18 cellular contexts compared by ENCODE assay signal in the genomic region with DNA sequence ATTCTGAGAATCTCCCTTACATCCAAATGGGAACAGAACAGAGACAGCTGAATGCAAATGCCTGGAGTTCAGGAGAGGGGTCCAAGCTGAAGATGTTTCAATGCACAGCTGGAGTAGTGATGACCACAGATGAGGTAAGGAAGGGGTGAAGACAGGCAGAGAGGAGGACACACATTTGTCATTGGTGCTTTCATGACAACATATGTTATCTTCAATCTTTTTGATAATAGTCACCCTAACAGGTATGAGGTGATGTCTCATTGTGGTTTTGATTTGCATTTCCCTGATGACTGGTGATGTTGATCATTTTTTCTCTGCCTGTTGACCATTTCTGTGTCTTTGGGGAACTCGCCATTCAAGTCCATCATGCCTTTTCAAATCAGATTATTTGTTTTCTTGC. TPM values are rescaled to one million over a fixed set of nuclear protein-coding genes. Genes with fewer than 3 reads are reported as not detected.
DNase-seq lines count a peak whose midpoint lies in the region; ATAC-seq and TF ChIP-seq lines count a peak whose summit lies in the region.
"Had no signal": no experiment of that assay in that cellular context is flagged by ENCODE, and none has a peak within 500 bp of the region (broad histone marks: within the 10 kb centered on the region; RNA-seq: fewer than 3 reads in every experiment).

No MANE protein-coding gene starts in this region.

- ATAC-seq in T-helper 17 cell: no peak
- ATAC-seq in GM21423 (IDR thresholded peaks at IDR 0.05; ENCODE audit: unreplicated experiment): no peak
- ATAC-seq: HepG2 had no signal

- TF ChIP-seq CTCF in mammary epithelial cell (conservative IDR thresholded peaks at IDR 0.05 in 1 of 2, IDR thresholded peaks at IDR 0.05 in 1 of 2; ENCODE audit: extremely low read depth in 1 of 2, insufficient read depth in 1 of 2, low read depth in 1 of 2, low read length in 2 of 2) (no peak), MCF 10A (IDR thresholded peaks at IDR 0.05; ENCODE audit: unreplicated experiment) (no peak)

- H2AFZ ChIP-seq in mammary epithelial cell (ENCODE audit: low read depth, low read length): no peak overlapping the region

- no peaks in the 10 kb centered on the region for H4K20me1 ChIP-seq in mammary epithelial cell (ENCODE audit: insufficient read depth, low read length)

- no peaks in the 10 kb centered on the region for H3K27me3 ChIP-seq in mammary epithelial cell (ENCODE audit: insufficient read depth, low read length)

- POLR2A ChIA-PET in MCF 10A (lab: Yijun Ruan, JAX): interaction anchor here (1.1 kb wide), 1 partner anchor 298 kb away, joined by 3 read pairs; no protein-coding TSS in a partner anchor

- no peaks in the 10 kb centered on the region for H3K79me2 ChIP-seq in mammary epithelial cell (ENCODE audit: insufficient read depth, low read length)

- no peaks in the 10 kb centered on the region for H3K36me3 ChIP-seq in mammary epithelial cell (ENCODE audit: insufficient read depth, low read length)
- H3K36me3 ChIP-seq: BE2C, HAP-1 had no signal

- H3K27me3 Mint-ChIP-seq in MCF 10A (ENCODE audit: insufficient read depth, unreplicated experiment) (no peaks in the 10 kb centered on the region), T-helper 17 cell (peaks cover 23% of the 10 kb centered on the region)
- H3K27me3 Mint-ChIP-seq in dendritic cell treated with granulocyte-macrophage colony-stimulating factor and Interleukin-4, amounts not matched to agents 40 ng/mL and 50 ng/mL, for 4 days: no peaks in the 10 kb centered on the region

- CTCF ChIA-PET in mammary epithelial cell (lab: Charles Lee; ENCODE audit: low non-redundant PET) (no interaction called here), MCF 10A (lab: Yijun Ruan, JAX) (interaction anchor here (0.6 to 1.9 kb wide), 2 partner anchors 31 to 99 kb away, joined by 4 to 7 read pairs; no protein-coding TSS in a partner anchor)

- BruUV-seq in mammary epithelial cell (replicated peaks; lab: Mats Ljungman, UMichigan): no TSS peak
- no TSS peak for BruUV-seq in MCF 10A (replicated peaks; lab: Mats Ljungman, UMichigan)

- WGBS in mammary epithelial cell (ENCODE audit: low coverage, missing lambda C conversion rate): 21% methylated on average over 1 of the region's 1 CpG

- DNase-seq in mammary epithelial cell (peak; percentile 19), MCF 10A (ENCODE audit: unreplicated experiment) (no peak), T-helper 17 cell (no peak), kidney tubule cell (ENCODE audit: low spot score) (peak; percentile 21), NCI-H510A (lab: John Stamatoyannopoulos, UW) (no peak), germinal center (ENCODE audit: low spot score) (no peak)
- DNase-seq: BE2C; CD4-positive, alpha-beta memory T cell; DMS79; EL had no signal

- H3K9me3 ChIP-seq in mammary epithelial cell (replicated peaks; ENCODE audit: insufficient read depth, low read length): no peaks in the 10 kb centered on the region
- no peaks in the 10 kb centered on the region for H3K9me3 ChIP-seq in T-helper 17 cell (ENCODE audit: control insufficient read depth, low read length, poor library complexity, severe bottlenecking)
- H3K9me3 ChIP-seq: A549, BE2C, HAP-1 had no signal

- peaks cover 7% of the 10 kb centered on the region for H3K9me3 Mint-ChIP-seq in MCF 10A (ENCODE audit: unreplicated experiment)
- no peaks in the 10 kb centered on the region for H3K9me3 Mint-ChIP-seq in dendritic cell treated with granulocyte-macrophage colony-stimulating factor and Interleukin-4, amounts not matched to agents 40 ng/mL and 50 ng/mL, for 4 days
- H3K9me3 Mint-ChIP-seq: CD4-positive, alpha-beta memory T cell had no signal

- in situ Hi-C loops in mammary epithelial cell (cut with MboI; ENCODE audit: low sequenced_read_pairs in 2 of 2): no loop called here

- H3K27ac ChIP-seq in mammary epithelial cell (ENCODE audit: insufficient read depth, low read depth, low read length): no peak overlapping the region
- H3K27ac ChIP-seq: A549, C4-2B had no signal

- dilution Hi-C loops in mammary epithelial cell (cut with HindIII; ENCODE audit: low sequenced_read_pairs): no loop called here

- H3K9ac ChIP-seq in mammary epithelial cell (ENCODE audit: insufficient read depth, low read length): no peak overlapping the region

- no peak overlapping the region for H3K27ac Mint-ChIP-seq in MCF 10A (ENCODE audit: low read depth, unreplicated experiment)
- peak overlapping the region; percentile 27 for H3K27ac Mint-ChIP-seq in T-helper 17 cell
- peak overlapping the region; percentile 14 for H3K27ac Mint-ChIP-seq in dendritic cell treated with granulocyte-macrophage colony-stimulating factor and Interleukin-4, amounts not matched to agents 40 ng/mL and 50 ng/mL, for 4 days

- no peak overlapping the region for H3K4me3 Mint-ChIP-seq in MCF 10A (ENCODE audit: unreplicated experiment)
- H3K4me3 Mint-ChIP-seq in T-helper 17 cell: no peak overlapping the region
- no peak overlapping the region for H3K4me3 Mint-ChIP-seq in dendritic cell treated with granulocyte-macrophage colony-stimulating factor and Interleukin-4, amounts not matched to agents 40 ng/mL and 50 ng/mL, for 4 days
- H3K4me3 Mint-ChIP-seq: CD4-positive, alpha-beta memory T cell had no signal

- no peaks in the 10 kb centered on the region for H3K36me3 Mint-ChIP-seq in MCF 10A (ENCODE audit: insufficient read depth, unreplicated experiment)
- H3K36me3 Mint-ChIP-seq in T-helper 17 cell (ENCODE audit: low read depth): peaks cover 3% of the 10 kb centered on the region
- H3K36me3 Mint-ChIP-seq in dendritic cell treated with granulocyte-macrophage colony-stimulating factor and Interleukin-4, amounts not matched to agents 40 ng/mL and 50 ng/mL, for 4 days (ENCODE audit: low read depth): peaks cover 4% of the 10 kb centered on the region
- H3K36me3 Mint-ChIP-seq: CD4-positive, alpha-beta memory T cell had no signal

- no peak overlapping the region for H3K4me3 ChIP-seq in mammary epithelial cell (replicated peaks in 1 of 3; ENCODE audit: insufficient read depth in 1 of 3, low read depth in 2 of 3, low read length in 3 of 3)
- H3K4me3 ChIP-seq: A549, HAP-1 had no signal

- intact Hi-C loops in mammary epithelial cell (cut with micrococcal nuclease) (no loop called here), MCF 10A (cut with micrococcal nuclease) (no loop called here)
- intact Hi-C loops in dendritic cell treated with granulocyte-macrophage colony-stimulating factor and Interleukin-4, amounts not matched to agents 40 ng/mL and 50 ng/mL, for 4 days (cut with micrococcal nuclease): no loop called here

- H3K4me1 ChIP-seq in mammary epithelial cell (ENCODE audit: insufficient read depth, low read length): no peaks in the 10 kb centered on the region
- H3K4me1 ChIP-seq: A549, BE2C, HAP-1 had no signal

- H3K4me2 ChIP-seq in mammary epithelial cell (ENCODE audit: insufficient read depth, low read depth, low read length): no peak overlapping the region
- H3K4me2 ChIP-seq: A549 had no signal

- H3K4me1 Mint-ChIP-seq in MCF 10A (ENCODE audit: insufficient read depth, unreplicated experiment) (no peaks in the 10 kb centered on the region), T-helper 17 cell (peaks cover 11% of the 10 kb centered on the region)
- peaks cover 31% of the 10 kb centered on the region for H3K4me1 Mint-ChIP-seq in dendritic cell treated with granulocyte-macrophage colony-stimulating factor and Interleukin-4, amounts not matched to agents 40 ng/mL and 50 ng/mL, for 4 days (ENCODE audit: low read depth)

RNA-seq across cellular contexts. Expression of gene SIGLEC7, which starts 19.2 kb away (rescaled TPM):
- total RNA-seq in mammary epithelial cell (not detected), MCF 10A (2022) (not detected in 2 replicates), T-helper 17 cell (under 1 TPM in 1 of 2 donors, not detected in 1; 0.42 TPM)
- polyA plus RNA-seq in mammary epithelial cell: not detected
- polyA minus RNA-seq in mammary epithelial cell: not detected
- total RNA-seq: H1, HepG2 had no signal
- polyA plus RNA-seq: A549, AG04450, H1, HepG2 had no signal

RNA-seq across cellular contexts. Expression of gene SIGLEC9, which starts 36.6 kb away (rescaled TPM):
- total RNA-seq in mammary epithelial cell: not detected
- not detected for polyA plus RNA-seq in mammary epithelial cell
- not detected for polyA minus RNA-seq in mammary epithelial cell
- total RNA-seq in MCF 10A (2022): not detected in 2 replicates
- 1 to 10 TPM; 1.4 to 4.8 TPM for total RNA-seq in T-helper 17 cell
- total RNA-seq: H1, HepG2 had no signal
- polyA plus RNA-seq: A549, AG04450, H1, HepG2 had no signal

RNA-seq across cellular contexts. Expression of gene CTU1, which starts 53.1 kb away (rescaled TPM):
- total RNA-seq in mammary epithelial cell: 10 to 100 TPM in 1 of 2 donors, 1 to 10 TPM in 1; 5.5 to 10.2 TPM
- 4.3 TPM for polyA plus RNA-seq in mammary epithelial cell
- polyA minus RNA-seq in mammary epithelial cell: 2.4 TPM
- 9.9 and 12.7 TPM in 2 replicates for total RNA-seq in MCF 10A (2022)
- total RNA-seq in T-helper 17 cell: 1 to 10 TPM; 4.1 to 4.6 TPM

Comparison
In these comparisons a context has a peak if more than half of its experiments do, and no peak if none do; other contexts are left out.
1. DNase-seq: peak in mammary epithelial cell (single experiment) and kidney tubule cell (single experiment); none in MCF 10A (single experiment), T-helper 17 cell (0 of 3), NCI-H510A (single experiment) and germinal center (single experiment).